ENCODE assay signal across 32 cellular contexts in genomic region chr22:48434156-48434867, GRCh38.
"Had no signal": no experiment of that assay in that cellular context is flagged by ENCODE, and none has a peak within 500 bp of the region (broad histone marks: within the 10 kb centered on the region; RNA-seq: fewer than 3 reads in every experiment).

No MANE protein-coding gene starts in this region.

- DNase-seq: heart right ventricle; islet precursor cell; kidney glomerular epithelial cell; left cardiac atrium; left ventricle myocardium superior; lower lobe of right lung; mammary epithelial cell; mesenchymal stem cell; naive B cell; natural killer cell; nephron progenitor cell; occipital lobe; ovary; retina; stimulated activated CD4-positive, alpha-beta T cell treated with anti-CD3 and anti-CD28 coated beads, Interleukin-12 subunit alpha, Interleukin-12 subunit beta, amount 100 ng/mL, for 4 hours; stimulated activated CD4-positive, alpha-beta T cell treated with anti-CD3 and anti-CD28 coated beads, Interleukin-15, amount 100 ng/mL, for 24 hours; stimulated activated CD4-positive, alpha-beta T cell treated with anti-CD3 and anti-CD28 coated beads, Interleukin-2, amount 100 ng/mL, for 24 hours; stimulated activated CD4-positive, alpha-beta T cell treated with anti-CD3 and anti-CD28 coated beads, Interleukin-4, amount 100 ng/mL, for 1 hour; stimulated activated naive B cell treated with anti-CD40 and anti-IgM and Interleukin-4, amounts not matched to agents 10 μg/mL and 1 μg/mL and 100 μg/mL, for 72 hours; stimulated activated naive CD8-positive, alpha-beta T cell treated with anti-CD3 and anti-CD28 coated beads, Interleukin-15, Interleukin-2, amounts not matched to agents 100 U/mL and 50 U/mL, for 24 hours; stomach; testis; thyroid gland; transverse colon; uterus had no signal

- H3K4me3 ChIP-seq: heart right ventricle, hepatocyte, lower lobe of right lung, neural progenitor cell, ovary, prostate gland, smooth muscle cell, stomach, testis, thyroid gland, transverse colon, uterus had no signal

- H3K27ac Mint-ChIP-seq: naive B cell; natural killer cell; neural progenitor cell; stimulated activated naive B cell treated with anti-CD40 and anti-IgM and Interleukin-4, amounts not matched to agents 10 μg/mL and 1 μg/mL and 100 μg/mL, for 72 hours had no signal

- H3K27ac ChIP-seq: heart right ventricle, hepatocyte, lower lobe of right lung, neural progenitor cell, neutrophil, ovary, prostate gland, stomach, testis, thyroid gland, transverse colon, uterus had no signal

- H3K36me3 ChIP-seq: heart right ventricle, lower lobe of right lung, neural progenitor cell, neutrophil, ovary, prostate gland, stomach, thyroid gland, transverse colon, uterus had no signal

- H3K4me1 Mint-ChIP-seq: naive B cell; natural killer cell; nephron progenitor cell; stimulated activated naive B cell treated with anti-CD40 and anti-IgM and Interleukin-4, amounts not matched to agents 10 μg/mL and 1 μg/mL and 100 μg/mL, for 72 hours had no signal

- H3K9me3 ChIP-seq: heart right ventricle, lower lobe of right lung, neutrophil, ovary, prostate gland, stomach, testis, thyroid gland, transverse colon, uterus had no signal

- H3K27me3 ChIP-seq: hepatocyte, neural progenitor cell, neutrophil, ovary, testis, thyroid gland, transverse colon, uterus had no signal

- ATAC-seq: heart right ventricle; left cardiac atrium; left lobe of liver; left ventricle myocardium superior; lower lobe of right lung; natural killer cell; right cardiac atrium; stimulated activated naive B cell treated with anti-CD40 and anti-IgM and Interleukin-4, amounts not matched to agents 10 μg/mL and 1 μg/mL and 100 μg/mL, for 72 hours; stimulated activated naive CD8-positive, alpha-beta T cell treated with anti-CD3 and anti-CD28 coated beads, Interleukin-15, Interleukin-2, amounts not matched to agents 100 U/mL and 50 U/mL, for 24 hours had no signal

- H3K36me3 Mint-ChIP-seq: naive B cell, natural killer cell, neural progenitor cell had no signal

- H3K4me1 ChIP-seq: heart right ventricle, lower lobe of right lung, neural progenitor cell, prostate gland, testis, thyroid gland, transverse colon, uterus had no signal

- H3K4me3 Mint-ChIP-seq: naive B cell; natural killer cell; nephron progenitor cell; neural progenitor cell; stimulated activated naive B cell treated with anti-CD40 and anti-IgM and Interleukin-4, amounts not matched to agents 10 μg/mL and 1 μg/mL and 100 μg/mL, for 72 hours had no signal

- H3K9me3 Mint-ChIP-seq: natural killer cell; nephron progenitor cell; neural progenitor cell; stimulated activated naive B cell treated with anti-CD40 and anti-IgM and Interleukin-4, amounts not matched to agents 10 μg/mL and 1 μg/mL and 100 μg/mL, for 72 hours had no signal
